Comparison of ENCODE assay signal across 10 cellular contexts in the genomic region with DNA sequence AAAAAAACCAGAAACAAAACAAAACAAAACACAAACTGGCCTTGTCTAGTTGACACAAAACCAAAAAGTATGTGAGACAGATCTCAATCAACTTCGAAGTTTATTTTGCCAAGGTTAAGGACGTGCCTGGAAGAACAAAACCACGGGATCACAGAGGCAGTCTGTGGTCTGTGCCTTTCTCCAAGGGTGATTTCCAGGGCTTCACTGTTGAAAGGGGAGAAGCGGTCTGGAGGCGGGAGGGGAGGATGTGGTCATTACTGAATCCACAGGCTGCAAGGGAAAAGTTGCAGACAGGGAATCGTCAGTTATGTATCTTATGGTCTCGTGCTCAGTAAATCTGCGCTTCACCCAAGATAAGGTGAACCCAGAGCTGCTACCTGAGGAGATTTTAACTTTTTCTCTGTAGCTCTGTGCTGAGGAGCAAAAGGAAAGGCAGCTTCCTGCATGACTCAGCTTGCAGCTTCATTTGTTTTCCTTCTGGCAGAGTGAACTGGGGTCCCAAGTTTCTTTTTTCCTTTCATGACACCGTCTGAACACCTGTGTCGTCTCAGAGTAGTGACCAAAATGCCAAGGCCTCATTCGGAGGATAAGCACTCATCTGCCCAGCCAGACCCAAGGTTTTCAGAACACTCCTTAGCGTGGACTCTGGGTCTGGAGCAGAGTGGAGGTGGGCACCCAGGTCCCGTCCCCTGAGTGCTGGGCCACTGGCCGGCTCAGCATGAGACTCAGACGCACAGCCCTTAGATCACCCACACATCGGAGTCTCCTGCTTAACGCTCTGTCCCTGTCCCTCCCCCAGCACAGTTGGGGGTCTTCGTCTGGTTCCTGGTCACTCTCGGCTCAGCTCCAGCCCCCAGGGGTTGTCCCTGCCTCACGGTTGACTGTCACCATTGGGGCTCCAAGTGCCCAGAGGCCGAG. TPM values are rescaled to one million over a fixed set of nuclear protein-coding genes. Genes with fewer than 3 reads are reported as not detected.
A peak's percentile ranks its signal among the peaks of the same experiment; 100 is the strongest.
DNase-seq lines count a peak whose midpoint lies in the region; ATAC-seq, FAIRE-seq and TF ChIP-seq lines count a peak whose summit lies in the region.
"Had no signal": no experiment of that assay in that cellular context is flagged by ENCODE, and none has a peak within 500 bp of the region (broad histone marks: within the 10 kb centered on the region; RNA-seq: fewer than 3 reads in every experiment).

No MANE protein-coding gene starts in this region.

- H3K56ac ChIP-seq in IMR-90 (ENCODE audit: extremely low read depth, insufficient read depth, low read length) = no peak overlapping the region

- H2AFZ ChIP-seq in IMR-90 (replicated peaks; ENCODE audit: low read length, poor library complexity) (peak overlapping the region; percentile 38), K562 (ENCODE audit: low read depth, low read length) (no peak overlapping the region)

- H2BK15ac ChIP-seq in IMR-90 (ENCODE audit: low read depth, low read length) = peak overlapping the region; percentile 13; the same call in 2 of the 3 replicates

- H3K79me2 ChIP-seq in K562 (ENCODE audit: control insufficient read depth, insufficient read depth, low read length) = no peaks in the 10 kb centered on the region

- H3K18ac ChIP-seq in IMR-90 (ENCODE audit: low read depth, low read length) = peak overlapping the region; percentile 72

- TF ChIP-seq RAD21 in IMR-90 (IDR thresholded peaks at IDR 0.05; ENCODE audit: low read length) (no peak; the same call in 1 of the 2 replicates), K562 (CRISPR knock-in tag; conservative IDR thresholded peaks at IDR 0.05 in 1 of 2, IDR thresholded peaks at IDR 0.05 in 1 of 2) (no peak)

- no peaks in the 10 kb centered on the region for H3K79me1 ChIP-seq in IMR-90 (ENCODE audit: low read depth in 1 of 2, low read length in 2 of 2)

- ATAC-seq in IMR-90 (ENCODE audit: low read depth) (peak; percentile 83), K562 (peak; percentile 48), left lung (peak; percentile 53), GM18502 (IDR thresholded peaks at IDR 0.05; ENCODE audit: poor library complexity, unreplicated experiment) (no peak)
- ATAC-seq: natural killer cell had no signal

- TF ChIP-seq CTCF in AG09319 (IDR thresholded peaks at IDR 0.05; ENCODE audit: low read depth, low read length) = no peak
- TF ChIP-seq CTCF in IMR-90 (conservative IDR thresholded peaks at IDR 0.05; ENCODE audit: low read depth, low read length) = no peak
- TF ChIP-seq CTCF in K562 (IDR thresholded peaks at IDR 0.05 in 2 of 3, conservative IDR thresholded peaks at IDR 0.05 in 1 of 3; ENCODE audit: insufficient read depth in 2 of 3, low read depth in 1 of 3, low read length in 3 of 3) = no peak
- no peak for TF ChIP-seq CTCF in left lung (IDR thresholded peaks at IDR 0.05)
- TF ChIP-seq CTCF in coronary artery (IDR thresholded peaks at IDR 0.05) = no peak
- no peak for TF ChIP-seq CTCF in GM13976 (IDR thresholded peaks at IDR 0.05; ENCODE audit: borderline replicate concordance, control extremely low read depth, extremely low read depth, insufficient read depth, missing control alignments)

- H3K36me3 ChIP-seq in IMR-90 (ENCODE audit: control insufficient read depth, insufficient read depth, low read length) (no peaks in the 10 kb centered on the region), K562 (ENCODE audit: control insufficient read depth, insufficient read depth, low read length) (no peaks in the 10 kb centered on the region), left lung (no peaks in the 10 kb centered on the region)

- H3K9me3 ChIP-seq in IMR-90 (ENCODE audit: control insufficient read depth, insufficient read depth, low read length) (no peaks in the 10 kb centered on the region), K562 (replicated peaks; ENCODE audit: control insufficient read depth, insufficient read depth, low read depth, low read length) (no peaks in the 10 kb centered on the region), left lung (no peaks in the 10 kb centered on the region)

- H4K91ac ChIP-seq in IMR-90 (ENCODE audit: insufficient read depth, low read depth, low read length) = peak overlapping the region; percentile 23

- H4K20me1 ChIP-seq in IMR-90 (ENCODE audit: insufficient read depth, low read length) = no peaks in the 10 kb centered on the region
- peaks cover 5% of the 10 kb centered on the region; the same call in 1 of the 2 replicates for H4K20me1 ChIP-seq in K562 (replicated peaks; ENCODE audit: control insufficient read depth, insufficient read depth, low read length)

- TF ChIP-seq POLR2A in IMR-90 (IDR thresholded peaks at IDR 0.05; ENCODE audit: low read depth, low read length) (no peak), K562 (conservative IDR thresholded peaks at IDR 0.05) (no peak)

- H3K4me3 ChIP-seq in IMR-90 (ENCODE audit: insufficient read depth, low read depth, low read length) (no peak overlapping the region), K562 (no peak overlapping the region), left lung (no peak overlapping the region), coronary artery (no peak overlapping the region)

- H3K27ac ChIP-seq in IMR-90 (ENCODE audit: insufficient read depth, low read length) (peak overlapping the region; percentile 5; the same call in 1 of the 2 replicates), K562 (ENCODE audit: extremely low read depth, low read depth, low read length) (no peak overlapping the region), left lung (no peak overlapping the region), coronary artery (no peak overlapping the region)

- H4K8ac ChIP-seq in IMR-90 (ENCODE audit: low read depth in 2 of 2, low read length in 2 of 2) = peak overlapping the region; percentile 8 to 33; a peak in 3 of 4 replicates

- DNase-seq in AG09319 (ENCODE audit: extremely low read depth, low read depth) (peak; percentile 24), IMR-90 (peak; percentile 79), K562 (ENCODE audit: extremely low read depth in 1 of 4, low spot score in 3 of 4) (no peak), left lung (no peak), coronary artery (ENCODE audit: low spot score) (no peak), ureter (ENCODE audit: low spot score) (no peak), GM13976 (ENCODE audit: low spot score) (no peak)
- DNase-seq: activated CD4-positive, CD25-positive, alpha-beta regulatory T cell treated with anti-CD3 and anti-CD28 coated beads, Interleukin-2, amount 50 U/mL, for 72 hours; natural killer cell had no signal

- in situ Hi-C loops in IMR-90 (cut with MboI; ENCODE audit: low sequenced_read_pairs) (loop anchor here (25.0 kb wide), 1 partner anchor 95 kb away; a partner anchor contains a TSS), K562 (cut with MboI) (loop anchor here (25.0 kb wide), 1 partner anchor 695 kb away; no protein-coding TSS in a partner anchor), GM13976 (cut with MboI; ENCODE audit: low sequenced_read_pairs, unreplicated experiment) (no loop called here)

- FAIRE-seq in K562 (lab: Jason Lieb, UNC) = peak; percentile 67

- no peak for TF ChIP-seq EP300 in K562 (IDR thresholded peaks at IDR 0.05; ENCODE audit: low read length)

- CTCF ChIA-PET in IMR-90 (lab: Yijun Ruan, JAX) (no interaction called here), K562 (lab: Yijun Ruan, JAX; ENCODE audit: low intra/inter-chr PET ratio) (interaction anchor here (0.5 kb wide), 1 partner anchor 239 kb away, joined by 3 read pairs; no protein-coding TSS in a partner anchor)

- H3K9me1 ChIP-seq in IMR-90 (ENCODE audit: insufficient read depth, low read length) = peaks cover 4% of the 10 kb centered on the region; the same call in 1 of the 2 replicates
- no peaks in the 10 kb centered on the region for H3K9me1 ChIP-seq in K562 (ENCODE audit: control insufficient read depth, insufficient read depth, low read length)

- peak overlapping the region; percentile 47 for H2AK9ac ChIP-seq in IMR-90 (replicated peaks; ENCODE audit: low read depth, low read length, poor library complexity)

- H3K4me1 ChIP-seq in IMR-90 (ENCODE audit: control insufficient read depth, insufficient read depth, low read length) (peaks cover 12% of the 10 kb centered on the region), K562 (replicated peaks in 1 of 2; ENCODE audit: control insufficient read depth in 2 of 2, insufficient read depth in 2 of 2, low read length in 2 of 2) (no peaks in the 10 kb centered on the region), left lung (peaks cover 0 to 18% of the 10 kb centered on the region in 2 donors)

- H2BK120ac ChIP-seq in IMR-90 (ENCODE audit: low read depth, low read length) = peak overlapping the region; percentile 46

- peak overlapping the region; percentile 63 for H4K5ac ChIP-seq in IMR-90 (ENCODE audit: low read depth, low read length)

- H3K9ac ChIP-seq in IMR-90 (ENCODE audit: low read depth, low read length) = no peak overlapping the region
- no peak overlapping the region for H3K9ac ChIP-seq in K562 (ENCODE audit: insufficient read depth in 1 of 2, low read depth in 2 of 2, low read length in 2 of 2)

- peak overlapping the region; percentile 52; the same call in 1 of the 2 replicates for H2AK5ac ChIP-seq in IMR-90 (ENCODE audit: low read depth, low read length)

- H3K27me3 ChIP-seq in IMR-90 (ENCODE audit: control insufficient read depth, insufficient read depth, low read length) (peaks cover 4% of the 10 kb centered on the region; the same call in 1 of the 2 replicates), K562 (ENCODE audit: control insufficient read depth in 2 of 2, insufficient read depth in 2 of 2, low read length in 2 of 2) (peaks cover 65 to 70% of the 10 kb centered on the region in 2 experiments), left lung (no peaks in the 10 kb centered on the region)

- dilution Hi-C loops in IMR-90 (cut with HindIII; ENCODE audit: low sequenced_read_pairs, unreplicated experiment) = no loop called here

- 35% methylated on average over 8 of the region's 21 CpGs; no CpG with 5 or more reads in 1 of the 2 experiments for WGBS in IMR-90 (ENCODE audit: extremely low coverage in 2 of 2, insufficient read length in 1 of 2), 2 experiments
- WGBS in K562 (ENCODE audit: insufficient coverage, low coverage, missing lambda C conversion rate) = 7% methylated on average over 21 of the region's 21 CpGs

- intact Hi-C loops in IMR-90 (cut with micrococcal nuclease) (no loop called here), K562 (cut with micrococcal nuclease) (no loop called here), left lung (cut with DNase I) (no loop called here)

- peak overlapping the region; percentile 19 for H2BK5ac ChIP-seq in IMR-90 (ENCODE audit: low read depth, low read length, poor library complexity, severe bottlenecking)

- peak overlapping the region; percentile 31 for H3K14ac ChIP-seq in IMR-90 (replicated peaks; ENCODE audit: low read depth, low read length)

- BruUV-seq in IMR-90 (replicated peaks; lab: Mats Ljungman, UMichigan) (no TSS peak), K562 (replicated peaks; lab: Mats Ljungman, UMichigan) (no TSS peak)

- peak overlapping the region; percentile 49 for H3K4ac ChIP-seq in IMR-90 (ENCODE audit: low read depth, low read length)

- peak overlapping the region; percentile 66 for H3K4me2 ChIP-seq in IMR-90 (ENCODE audit: low read depth, low read length)
- no peak overlapping the region for H3K4me2 ChIP-seq in K562 (ENCODE audit: insufficient read depth, low read length)

- peak overlapping the region; percentile 47 for H2BK20ac ChIP-seq in IMR-90 (ENCODE audit: low read depth, low read length)

- peak overlapping the region; percentile 6; the same call in 1 of the 2 replicates for H3K23ac ChIP-seq in IMR-90 (ENCODE audit: low read depth, low read length)

- POLR2A ChIA-PET in IMR-90 (lab: Charles Lee; ENCODE audit: unreplicated experiment) = no interaction called here
- POLR2A ChIA-PET in K562 (lab: Yijun Ruan, JAX) = interaction anchor here (0.7 to 2.3 kb wide), 5 partner anchors 14 to 210 kb away, joined by 3 to 6 read pairs (median 4); no protein-coding TSS in a partner anchor

RNA-seq across cellular contexts. Expression of a gene that starts 25.9 kb away (rescaled TPM):
- total RNA-seq in IMR-90 (2012; rRNA removed) (0.28 and 0.36 TPM in 2 replicates), K562 (2014; rRNA removed) (0.73 TPM in 1 of 2 replicates, not detected in the other), K562 (2014; rRNA removed; fragmentation: Illumina TruSeq; extraction: Trizol) (0.19 TPM in 1 of 2 replicates, not detected in the other), K562 (2015; rRNA removed; fragmentation: Illumina TruSeq; extraction: Trizol) (0.23 TPM in 1 of 2 replicates, not detected in the other), K562 (2021) (0.31 and 0.36 TPM in 2 replicates), left lung (1 to 10 TPM in 1 of 2 donors, under 1 TPM in 1; 0.50 to 9.5 TPM), ureter (not detected)
- polyA plus RNA-seq in IMR-90 (2012; rRNA removed) (0.34 and 0.50 TPM in 2 replicates), K562 (2011; rRNA removed) (0.32 and 0.85 TPM in 2 replicates), K562 (2014; fragmentation: Illumina TruSeq; extraction: Trizol) (0.21 and 0.30 TPM in 2 replicates), K562 (2014; fragmentation: Nextera tagmentation; extraction: Ambion mirVana) (under 1 TPM; 0.04 to 0.13 TPM), K562 (2014; rRNA removed) (0.28 and 0.84 TPM in 2 replicates)
- polyA plus RNA-seq in IMR-90 (2012; cell fraction: cytosol; rRNA removed) = 0.60 and 0.67 TPM in 2 replicates
- polyA plus RNA-seq in IMR-90 (2012; cell fraction: nucleus; rRNA removed; ENCODE audit: low replicate concordance) = 0.73 and 1.1 TPM in 2 replicates
- total RNA-seq in K562 (2011; cell fraction: chromatin; rRNA removed; ENCODE audit: low replicate concordance) = 0.92 and 1.7 TPM in 2 replicates
- 1.4 and 2.0 TPM in 2 replicates for total RNA-seq in K562 (2011; cell fraction: nucleolus; rRNA removed)
- total RNA-seq in K562 (2011; cell fraction: nucleoplasm; rRNA removed) = 1.3 and 1.9 TPM in 2 replicates
- polyA plus RNA-seq in K562 (2011; cell fraction: cytosol; rRNA removed) = 0.41 and 1.2 TPM in 2 replicates
- 0.55 and 1.6 TPM in 2 replicates for polyA plus RNA-seq in K562 (2011; cell fraction: nucleus; rRNA removed)
- 0.40 and 2.4 TPM in 2 replicates for polyA plus RNA-seq in K562 (2012)
- polyA minus RNA-seq in K562 (2011; rRNA and poly(A)+ RNA removed) = 0.35 TPM in 1 of 2 replicates, not detected in the other
- polyA minus RNA-seq in K562 (2011; cell fraction: cytosol; rRNA and poly(A)+ RNA removed) = 0.86 TPM in 1 of 2 replicates, not detected in the other
- polyA minus RNA-seq in K562 (2011; cell fraction: nucleus; rRNA and poly(A)+ RNA removed) = 0.89 and 1.5 TPM in 2 replicates

Comparison
In these comparisons a context has a peak if more than half of its experiments do, and no peak if none do; other contexts are left out.
1. DNase-seq: peak in AG09319 (single experiment) and IMR-90 (single experiment); none in K562 (0 of 4), left lung (0 of 2), coronary artery (single experiment), ureter (single experiment) and GM13976 (single experiment).